Comparison of ENCODE assay signal across 23 cellular contexts in the genomic region with DNA sequence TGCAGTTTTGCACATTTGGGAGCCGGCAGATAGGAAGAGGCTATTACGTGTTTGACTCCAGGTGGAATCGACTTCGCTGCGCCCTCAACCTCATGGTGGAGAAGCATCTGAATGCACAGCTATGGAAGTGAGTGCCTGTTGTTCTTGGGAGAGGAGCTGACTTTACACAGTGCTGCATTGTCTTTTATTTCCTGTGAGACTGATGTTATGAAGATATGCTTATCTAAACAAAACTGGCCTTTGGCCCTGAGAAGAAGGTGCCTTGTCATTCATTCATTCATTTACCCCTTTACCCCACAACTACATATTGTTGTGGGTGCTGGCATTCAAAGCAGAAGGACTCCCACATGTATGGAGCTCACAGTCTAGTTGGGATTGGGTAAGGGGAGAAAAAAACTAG. TPM values are rescaled to one million over a fixed set of nuclear protein-coding genes. Genes with fewer than 3 reads are reported as not detected.
DNase-seq lines count a peak whose midpoint lies in the region; ATAC-seq and TF ChIP-seq lines count a peak whose summit lies in the region.
"Had no signal": no experiment of that assay in that cellular context is flagged by ENCODE, and none has a peak within 500 bp of the region (broad histone marks: within the 10 kb centered on the region; RNA-seq: fewer than 3 reads in every experiment).

No MANE protein-coding gene starts in this region.

- intact Hi-C loops in activated CD4-positive, alpha-beta T cell treated with anti-CD3 and anti-CD28 coated beads, Interleukin-2, amount 10 ng/mL, durations not matched to agents 24 days and 14 days (cut with micrococcal nuclease): loop anchor here (5.0 kb wide), 2 partner anchors 38 to 128 kb away; a partner anchor contains a TSS

- peaks cover 73% of the 10 kb centered on the region for H3K36me3 Mint-ChIP-seq in activated CD4-positive, alpha-beta T cell treated with anti-CD3 and anti-CD28 coated beads, Interleukin-2, amount 10 ng/mL, durations not matched to agents 24 days and 14 days (ENCODE audit: low read depth)
- H3K36me3 Mint-ChIP-seq in endothelial cell (ENCODE audit: low read depth, unreplicated experiment): peaks cover 48% of the 10 kb centered on the region

- peak overlapping the region; percentile 70 for H3K27ac Mint-ChIP-seq in activated CD4-positive, alpha-beta T cell treated with anti-CD3 and anti-CD28 coated beads, Interleukin-2, amount 10 ng/mL, durations not matched to agents 24 days and 14 days
- peak overlapping the region; percentile 46 for H3K27ac Mint-ChIP-seq in endothelial cell (ENCODE audit: unreplicated experiment)
- H3K27ac Mint-ChIP-seq: nephron had no signal

- H3K4me1 Mint-ChIP-seq in activated CD4-positive, alpha-beta T cell treated with anti-CD3 and anti-CD28 coated beads, Interleukin-2, amount 10 ng/mL, durations not matched to agents 24 days and 14 days: peaks cover 31% of the 10 kb centered on the region
- peaks cover 22% of the 10 kb centered on the region for H3K4me1 Mint-ChIP-seq in endothelial cell (ENCODE audit: unreplicated experiment)
- H3K4me1 Mint-ChIP-seq: nephron had no signal

- no peak for ATAC-seq in HG03108 (IDR thresholded peaks at IDR 0.05; ENCODE audit: unreplicated experiment)
- ATAC-seq: esophagus mucosa, gastroesophageal sphincter, HCT116 had no signal

- no peaks in the 10 kb centered on the region for H3K9me3 Mint-ChIP-seq in activated CD4-positive, alpha-beta T cell treated with anti-CD3 and anti-CD28 coated beads, Interleukin-2, amount 10 ng/mL, durations not matched to agents 24 days and 14 days
- no peaks in the 10 kb centered on the region for H3K9me3 Mint-ChIP-seq in endothelial cell (ENCODE audit: unreplicated experiment)
- H3K9me3 Mint-ChIP-seq: nephron had no signal

- DNase-seq in activated CD4-positive, alpha-beta T cell treated with anti-CD3 and anti-CD28 coated beads, Interleukin-2, amount 10 ng/mL, durations not matched to agents 24 days and 14 days: no peak
- no peak for DNase-seq in activated CD4-positive, alpha-beta T cell treated with anti-CD3 and anti-CD28 coated beads for 48 hours
- DNase-seq in COLO829 (ENCODE audit: low spot score): peak; percentile 59
- DNase-seq in endothelial cell (ENCODE audit: low spot score): no peak
- DNase-seq in pons (ENCODE audit: low spot score): peak; percentile 52
- no peak for DNase-seq in SIG-M5 treated with dmso at 0.1 percent for 504 hours (lab: John Stamatoyannopoulos, UW; ENCODE audit: unreplicated experiment)
- DNase-seq in midbrain (lab: John Stamatoyannopoulos, UW): no peak
- DNase-seq: 8988T; activated T-cell treated with anti-CD3 and anti-CD28 coated beads, Interleukin-2, amount 50 U/mL, for 48 hours; adrenal gland; dorsolateral prefrontal cortex; KG1; NCI-H187 treated with DMSO at 0.1 percent for 48 hours; NCI-H226; SHP77; stimulated activated CD4-positive, alpha-beta T cell treated with anti-CD3 and anti-CD28 coated beads, Interleukin-1b, Interleukin-23, amount 100 ng/mL, for 48 hours; stomach; T-helper 1 cell had no signal

- TF ChIP-seq CTCF in endothelial cell (IDR thresholded peaks at IDR 0.05; ENCODE audit: unreplicated experiment): no peak

- no peak overlapping the region for H3K4me3 Mint-ChIP-seq in activated CD4-positive, alpha-beta T cell treated with anti-CD3 and anti-CD28 coated beads, Interleukin-2, amount 10 ng/mL, durations not matched to agents 24 days and 14 days
- no peak overlapping the region for H3K4me3 Mint-ChIP-seq in endothelial cell (ENCODE audit: unreplicated experiment)
- H3K4me3 Mint-ChIP-seq: nephron had no signal

- H3K27me3 Mint-ChIP-seq in activated CD4-positive, alpha-beta T cell treated with anti-CD3 and anti-CD28 coated beads, Interleukin-2, amount 10 ng/mL, durations not matched to agents 24 days and 14 days: no peaks in the 10 kb centered on the region
- peaks cover 5% of the 10 kb centered on the region for H3K27me3 Mint-ChIP-seq in endothelial cell (ENCODE audit: unreplicated experiment)

RNA-seq across cellular contexts. Expression of a gene that starts 32.6 kb away (rescaled TPM):
- 141 and 146 TPM in 2 replicates for total RNA-seq in activated CD4-positive, alpha-beta T cell treated with anti-CD3 and anti-CD28 coated beads, Interleukin-2, amount 10 ng/mL, durations not matched to agents 24 days and 14 days
- total RNA-seq in endothelial cell (ENCODE audit: unreplicated experiment): 87.0 TPM

Comparison
In these comparisons a context has a peak if more than half of its experiments do, and no peak if none do; other contexts are left out.
1. DNase-seq: peak in COLO829 (single experiment) and pons (single experiment); none in activated CD4-positive, alpha-beta T cell treated with anti-CD3 and anti-CD28 coated beads, Interleukin-2, amount 10 ng/mL, durations not matched to agents 24 days and 14 days (single experiment), activated CD4-positive, alpha-beta T cell treated with anti-CD3 and anti-CD28 coated beads for 48 hours (single experiment), endothelial cell (single experiment), SIG-M5 treated with dmso at 0.1 percent for 504 hours (single experiment) and midbrain (single experiment).